In genomic region chr6:106546322-106547052, GRCh38 we compare ENCODE assay signal across 8 cellular contexts.
A peak's percentile ranks its signal among the peaks of the same experiment; 100 is the strongest.
DNase-seq lines count a peak whose midpoint lies in the region; ATAC-seq and TF ChIP-seq lines count a peak whose summit lies in the region.

No MANE protein-coding gene starts in this region.

- H3K27me3 ChIP-seq in Loucy (ENCODE audit: insufficient read depth, low read length, poor library complexity, severe bottlenecking): no peaks in the 10 kb centered on the region
- H3K27me3 ChIP-seq in brain microvascular endothelial cell (replicated peaks): no peaks in the 10 kb centered on the region

- H3K4me2 ChIP-seq in Loucy (ENCODE audit: low read depth, low read length, poor library complexity, severe bottlenecking): peak overlapping the region; percentile 33

- no peaks in the 10 kb centered on the region for H3K9me3 ChIP-seq in Loucy (ENCODE audit: insufficient read depth, low read depth, low read length)

- DNase-seq in COLO829 (ENCODE audit: low spot score): peak; percentile 52
- DNase-seq in brain microvascular endothelial cell: peak; percentile 73
- DNase-seq in naive thymus-derived CD8-positive, alpha-beta T cell: no peak
- no peak for DNase-seq in COLO668 (lab: John Stamatoyannopoulos, UW; ENCODE audit: unreplicated experiment)
- no peak for DNase-seq in stimulated activated CD4-positive, alpha-beta T cell treated with anti-CD3 and anti-CD28 coated beads, Interleukin-1b, Interleukin-23, amount 100 ng/mL, for 48 hours

- peaks cover 13 to 49% (median 20%) of the 10 kb centered on the region in 4 donors for H3K4me1 Mint-ChIP-seq in naive thymus-derived CD8-positive, alpha-beta T cell

- H3K4me3 ChIP-seq in Loucy (ENCODE audit: low read length, poor library complexity, severe bottlenecking) (no peak overlapping the region), brain microvascular endothelial cell (ENCODE audit: low read depth, low read length) (no peak overlapping the region)

- no peaks in the 10 kb centered on the region for H3K79me2 ChIP-seq in Loucy (ENCODE audit: insufficient read depth, low read length)

- peaks cover 21% of the 10 kb centered on the region for H3K4me1 ChIP-seq in Loucy (ENCODE audit: insufficient read depth, low read length, poor library complexity, severe bottlenecking)

- no peak overlapping the region for H2AFZ ChIP-seq in Loucy (ENCODE audit: low read length)

- H3K9ac ChIP-seq in Loucy (ENCODE audit: low read depth, low read length, poor library complexity, severe bottlenecking): no peak overlapping the region

- H3F3A ChIP-seq in Loucy (ENCODE audit: low read depth): no peaks in the 10 kb centered on the region

- peak overlapping the region in 2 of 10 donors; percentile 10 to 48 for H3K4me3 Mint-ChIP-seq in naive thymus-derived CD8-positive, alpha-beta T cell

- POLR2A ChIA-PET in naive thymus-derived CD8-positive, alpha-beta T cell (lab: Charles Lee): interaction anchor here (1.0 to 1.5 kb wide), 2 partner anchors 30 to 93 kb away, joined by 3 read pairs; no protein-coding TSS in a partner anchor

- no peak for ATAC-seq in naive thymus-derived CD8-positive, alpha-beta T cell
- ATAC-seq in GM19463 (IDR thresholded peaks at IDR 0.05; ENCODE audit: unreplicated experiment) (no peak), GM21619 (IDR thresholded peaks at IDR 0.05; ENCODE audit: unreplicated experiment) (no peak)

- in situ Hi-C loops in brain microvascular endothelial cell (cut with HindIII; ENCODE audit: low pct_ligation_motif_present, low sequenced_read_pairs): no loop called here

- peak overlapping the region; percentile 89 for H3K27ac ChIP-seq in brain microvascular endothelial cell

- H3K9me2 ChIP-seq in Loucy (replicated peaks; ENCODE audit: low read depth, low read length): no peaks in the 10 kb centered on the region

- H3K36me3 Mint-ChIP-seq in naive thymus-derived CD8-positive, alpha-beta T cell: peaks cover 4 to 83% (median 58%) of the 10 kb centered on the region in 3 donors

- peak overlapping the region in 7 of 10 donors; percentile 17 to 92 (median 39) for H3K27ac Mint-ChIP-seq in naive thymus-derived CD8-positive, alpha-beta T cell

- no peaks in the 10 kb centered on the region for H3K27me3 Mint-ChIP-seq in naive thymus-derived CD8-positive, alpha-beta T cell

- H3K36me3 ChIP-seq in Loucy (ENCODE audit: insufficient read depth, low read length) (peaks cover 17% of the 10 kb centered on the region; the same call in 1 of the 2 replicates), brain microvascular endothelial cell (replicated peaks) (no peaks in the 10 kb centered on the region)

- TF ChIP-seq CTCF in Loucy (conservative IDR thresholded peaks at IDR 0.05; ENCODE audit: low read length): no peak
- TF ChIP-seq CTCF in brain microvascular endothelial cell (IDR thresholded peaks at IDR 0.05; ENCODE audit: low read depth, low read length, missing control alignments): no peak

- no peaks in the 10 kb centered on the region for H4K20me1 ChIP-seq in Loucy (ENCODE audit: insufficient read depth, low read length, poor library complexity, severe bottlenecking)

- peaks cover 0 to 3% (median 0%) of the 10 kb centered on the region in 9 donors for H3K9me3 Mint-ChIP-seq in naive thymus-derived CD8-positive, alpha-beta T cell

Comparison
In these comparisons a context has a peak if more than half of its experiments do, and no peak if none do; other contexts are left out.
1. DNase-seq: peak in COLO829 (single experiment) and brain microvascular endothelial cell (single experiment); none in naive thymus-derived CD8-positive, alpha-beta T cell (0 of 10), COLO668 (single experiment) and stimulated activated CD4-positive, alpha-beta T cell treated with anti-CD3 and anti-CD28 coated beads, Interleukin-1b, Interleukin-23, amount 100 ng/mL, for 48 hours (single experiment).